In genomic region chr9:114587345-114588149, GRCh38 we compare ENCODE assay signal across 8 cellular contexts. TPM values are rescaled to one million over a fixed set of nuclear protein-coding genes. Genes with fewer than 3 reads are reported as not detected.
DNase-seq lines count a peak whose midpoint lies in the region; ATAC-seq and TF ChIP-seq lines count a peak whose summit lies in the region.

Gene ATP6V1G1 (plus strand): TSS chr9:114587769. CDS start chr9:114587839, 70 bp downstream.

- TF ChIP-seq CTCF in GM20000 (IDR thresholded peaks at IDR 0.05; ENCODE audit: extremely low read depth, missing control alignments): no peak

- POLR2A ChIA-PET in activated CD8-positive, alpha-beta memory T cell treated with anti-CD3 and anti-CD28 coated beads for 36 hours (lab: Charles Lee): interaction anchor here (0.5 to 1.6 kb wide), 7 partner anchors 24 to 330 kb away, joined by 3 to 16 read pairs (median 3); partner anchors contain the start of gene TMEM268

- H3K27ac Mint-ChIP-seq in effector memory CD8-positive, alpha-beta T cell: peak within 1 kb of the TSS; percentile 99

- no peaks in the 10 kb centered on the region for H3K27me3 Mint-ChIP-seq in effector memory CD8-positive, alpha-beta T cell

- DNase-seq in COLO668 (lab: John Stamatoyannopoulos, UW; ENCODE audit: unreplicated experiment) (peak; percentile 98), GM20000 (ENCODE audit: low spot score) (peak; percentile 92), HT-29 (ENCODE audit: low spot score) (peak; percentile 98), NOMO-1 (lab: John Stamatoyannopoulos, UW; ENCODE audit: unreplicated experiment in 2 of 2) (peak; percentile 98), medulla oblongata (ENCODE audit: extremely low spot score) (peak; percentile 99)
- DNase-seq in effector memory CD8-positive, alpha-beta T cell: peak; percentile 96 to 100 (median 97)
- peak; percentile 99 for DNase-seq in stimulated activated CD8-positive, alpha-beta memory T cell treated with anti-CD3 and anti-CD28 coated beads, Interleukin-12 subunit alpha, Interleukin-12 subunit beta, amount 100 ng/mL, for 1 hour (ENCODE audit: low read depth)

- peak within 1 kb of the TSS; percentile 95 to 96 for H3K4me3 Mint-ChIP-seq in effector memory CD8-positive, alpha-beta T cell

- CTCF ChIA-PET in activated CD8-positive, alpha-beta memory T cell treated with anti-CD3 and anti-CD28 coated beads for 36 hours (lab: Charles Lee): interaction anchor here (0.7 to 1.6 kb wide), 8 partner anchors 23 to 248 kb away, joined by 3 to 9 read pairs (median 4); partner anchors contain the start of genes TMEM268 and WHRN

- H3K4me1 Mint-ChIP-seq in effector memory CD8-positive, alpha-beta T cell (ENCODE audit: low read depth in 2 of 2): peaks cover 45 to 49% of the 10 kb centered on the region in 2 donors

- H3K36me3 Mint-ChIP-seq in effector memory CD8-positive, alpha-beta T cell (ENCODE audit: insufficient read depth): peaks cover 32% of the 10 kb centered on the region

- peak; percentile 91 for ATAC-seq in effector memory CD8-positive, alpha-beta T cell (replicated peaks)

- no peaks in the 10 kb centered on the region for H3K9me3 Mint-ChIP-seq in effector memory CD8-positive, alpha-beta T cell

RNA-seq across cellular contexts. Expression of gene ATP6V1G1, which starts in this region (rescaled TPM):
- total RNA-seq in HT-29 (2014; rRNA removed; shearing (Covaris generic)): 61.1 and 71.3 TPM in 2 replicates
- 10 to 100 TPM; 39.6 to 41.8 TPM for total RNA-seq in activated CD8-positive, alpha-beta memory T cell treated with anti-CD3 and anti-CD28 coated beads for 36 hours

Comparison
In these comparisons a context has a peak if more than half of its experiments do, and no peak if none do; other contexts are left out.
1. Peak in every context shown above with its lines: DNase-seq and ATAC-seq.